In genomic region chr11:67291481-67292381, GRCh38 we compare ENCODE assay signal across 15 cellular contexts. TPM values are rescaled to one million over a fixed set of nuclear protein-coding genes. Genes with fewer than 3 reads are reported as not detected.
DNase-seq lines count a peak whose midpoint lies in the region; ATAC-seq and TF ChIP-seq lines count a peak whose summit lies in the region.
"Had no signal": no experiment of that assay in that cellular context is flagged by ENCODE, and none has a peak within 500 bp of the region (broad histone marks: within the 10 kb centered on the region; RNA-seq: fewer than 3 reads in every experiment).

No MANE protein-coding gene starts in this region.

- H3K9me3 ChIP-seq in CD8-positive, alpha-beta T cell (ENCODE audit: low read length) = peaks cover 4% of the 10 kb centered on the region
- H3K9me3 ChIP-seq in SK-N-MC (ENCODE audit: low read depth, low read length) = peaks cover 10% of the 10 kb centered on the region; the same call in 1 of the 2 replicates
- peaks cover 10% of the 10 kb centered on the region for H3K9me3 ChIP-seq in left ventricle myocardium inferior (replicated peaks)
- peaks cover 6% of the 10 kb centered on the region for H3K9me3 ChIP-seq in psoas muscle

- no peaks in the 10 kb centered on the region for H3K27me3 ChIP-seq in CD8-positive, alpha-beta T cell (ENCODE audit: insufficient read depth, low read length)
- no peaks in the 10 kb centered on the region for H3K27me3 ChIP-seq in left ventricle myocardium inferior (ENCODE audit: low read depth)
- no peaks in the 10 kb centered on the region for H3K27me3 ChIP-seq in psoas muscle (ENCODE audit: insufficient read depth in 3 of 3, low read length in 2 of 3)
- H3K27me3 ChIP-seq: brain microvascular endothelial cell had no signal

- H3K27ac ChIP-seq in CD8-positive, alpha-beta T cell (ENCODE audit: low read depth, low read length) = no peak overlapping the region
- peak overlapping the region; percentile 21; the same call in 1 of the 2 replicates for H3K27ac ChIP-seq in SK-N-MC
- H3K27ac ChIP-seq in left ventricle myocardium inferior (replicated peaks) = no peak overlapping the region
- H3K27ac ChIP-seq in psoas muscle = no peak overlapping the region
- H3K27ac ChIP-seq: brain microvascular endothelial cell had no signal

- peaks cover 10% of the 10 kb centered on the region for H3K36me3 ChIP-seq in CD8-positive, alpha-beta T cell (ENCODE audit: insufficient read depth, low read length)
- H3K36me3 ChIP-seq in SK-N-MC (ENCODE audit: insufficient read depth, low read length) (peaks cover 64% of the 10 kb centered on the region), left ventricle myocardium inferior (peaks cover 54% of the 10 kb centered on the region), psoas muscle (ENCODE audit: insufficient read depth in 1 of 2, low read depth in 1 of 2) (peaks cover 0 to 36% of the 10 kb centered on the region in 2 donors)

- peaks cover 55% of the 10 kb centered on the region for H3K4me1 Mint-ChIP-seq in CD8-positive, alpha-beta T cell (ENCODE audit: low read depth)

- CTCF ChIA-PET in CD8-positive, alpha-beta T cell (lab: Charles Lee) = interaction anchor here (1.4 to 6.6 kb wide), 4 partner anchors 22 to 60 kb away, joined by 7 to 77 read pairs (median 29); partner anchors contain the start of gene GRK2
- CTCF ChIA-PET in HEK293T (lab: Yijun Ruan, JAX) = no interaction called here

- peaks cover 6% of the 10 kb centered on the region for H3K9me3 Mint-ChIP-seq in CD8-positive, alpha-beta T cell

- ATAC-seq in CD8-positive, alpha-beta T cell = no peak
- ATAC-seq in psoas muscle = no peak
- no peak for ATAC-seq in GM19463 (IDR thresholded peaks at IDR 0.05; ENCODE audit: unreplicated experiment)
- ATAC-seq: activated T-cell treated with anti-CD3 and anti-CD28 coated beads, Interleukin-2, amount 50 U/mL, for 72 hours had no signal

- H3K27me3 Mint-ChIP-seq in CD8-positive, alpha-beta T cell (ENCODE audit: low read depth) = no peaks in the 10 kb centered on the region
- H3K27me3 Mint-ChIP-seq: activated B cell treated with CpG ODN at 0.5 μM for 24 hours; stimulated activated naive CD8-positive, alpha-beta T cell treated with anti-CD3 and anti-CD28 coated beads, Interleukin-15, Interleukin-2, amounts not matched to agents 100 ng/mL and 50 ng/mL, for 24 hours had no signal

- H3K4me3 ChIP-seq in CD8-positive, alpha-beta T cell (ENCODE audit: low read depth, low read length) = no peak overlapping the region
- no peak overlapping the region for H3K4me3 ChIP-seq in SK-N-MC
- H3K4me3 ChIP-seq in left ventricle myocardium inferior = no peak overlapping the region
- H3K4me3 ChIP-seq in psoas muscle = no peak overlapping the region

- peaks cover 56% of the 10 kb centered on the region for H3K4me1 ChIP-seq in CD8-positive, alpha-beta T cell (ENCODE audit: insufficient read depth, low read length)
- H3K4me1 ChIP-seq in left ventricle myocardium inferior (peaks cover 43% of the 10 kb centered on the region), psoas muscle (peaks cover 26% of the 10 kb centered on the region)

- peak overlapping the region; percentile 77 for H3K27ac Mint-ChIP-seq in CD8-positive, alpha-beta T cell
- H3K27ac Mint-ChIP-seq: activated B cell treated with CpG ODN at 0.5 μM for 24 hours had no signal

- no peak overlapping the region for H3K9ac ChIP-seq in SK-N-MC (ENCODE audit: insufficient read length)
- H3K9ac ChIP-seq: SK-N-SH had no signal

- WGBS in psoas muscle, 3 donors = 90 to 92% (median 90%) methylated on average over 33 of the region's 33 CpGs

- TF ChIP-seq CTCF in CD8-positive, alpha-beta T cell (IDR thresholded peaks at IDR 0.05) = no peak
- TF ChIP-seq CTCF in left ventricle myocardium inferior (IDR thresholded peaks at IDR 0.05; ENCODE audit: borderline replicate concordance) (no peak), psoas muscle (IDR thresholded peaks at IDR 0.05) (no peak)

- DNase-seq in CD8-positive, alpha-beta T cell = peak in 1 of 7 experiments; percentile 25
- no peak for DNase-seq in SK-N-MC (ENCODE audit: low read depth, low spot score)
- DNase-seq in left ventricle myocardium inferior = peak; percentile 15
- DNase-seq in psoas muscle = peak; percentile 17 to 61
- no peak for DNase-seq in NCI-H2029 treated with DMSO at 0.1 percent for 48 hours (lab: John Stamatoyannopoulos, UW)
- no peak for DNase-seq in HEK293T (ENCODE audit: extremely low spot score)
- DNase-seq: activated B cell treated with CpG ODN at 0.5 μM for 24 hours; activated T-cell treated with anti-CD3 and anti-CD28 coated beads, Interleukin-2, amount 50 U/mL, for 72 hours; brain microvascular endothelial cell; effector CD4-positive, alpha-beta T cell; H7; NK-92 treated with Interleukin-12 subunit alpha and Interleukin-12 subunit beta, amount 100 ng/mL, for 24 hours; SK-N-SH had no signal

- H3K4me3 Mint-ChIP-seq in CD8-positive, alpha-beta T cell = peak overlapping the region; percentile 26

- peaks cover 67% of the 10 kb centered on the region for H3K36me3 Mint-ChIP-seq in CD8-positive, alpha-beta T cell

- intact Hi-C loops in CD8-positive, alpha-beta T cell (cut with DNase I, micrococcal nuclease) = no loop called here
- intact Hi-C loops in left ventricle myocardium inferior (cut with micrococcal nuclease) = no loop called here
- intact Hi-C loops in psoas muscle (cut with DNase I) = no loop called here

- POLR2A ChIA-PET in CD8-positive, alpha-beta T cell (lab: Charles Lee) = interaction anchor here (0.7 to 15.2 kb wide), 4 partner anchors 8 to 26 kb away, joined by 5 to 426 read pairs (median 5); partner anchors contain the start of genes GRK2 and SSH3
- POLR2A ChIA-PET in HEK293T (lab: Yijun Ruan, JAX) = interaction anchor here (3.8 kb wide), 1 partner anchor 10 kb away, joined by 27 read pairs; the partner anchor contains the start of gene SSH3

TF ChIP-seq in HEK293T, 16 proteins besides CTCF, POLR2A, EP300 and RAD21:
- TF ChIP-seq FOXK2 (IDR thresholded peaks at IDR 0.05) (no peak), ZNF384 (IDR thresholded peaks at IDR 0.05) (no peak), BHLHE40 (IDR thresholded peaks at IDR 0.05; ENCODE audit: borderline replicate concordance) (no peak), CTBP1 (IDR thresholded peaks at IDR 0.05; ENCODE audit: borderline replicate concordance) (no peak), TARDBP (IDR thresholded peaks at IDR 0.05) (no peak)

RNA-seq across cellular contexts. Expression of gene ANKRD13D, which starts 2.6 kb away (rescaled TPM):
- total RNA-seq in CD8-positive, alpha-beta T cell = 100 to 1,000 TPM; 152 TPM
- total RNA-seq in left ventricle myocardium inferior (11.8 TPM), psoas muscle (1 to 10 TPM; 4.1 to 8.6 (median 7.8) TPM)
- 1 to 10 TPM; 4.6 to 7.0 (median 5.9) TPM for polyA plus RNA-seq in psoas muscle

RNA-seq across cellular contexts. Expression of gene SSH3, which starts 11.6 kb away (rescaled TPM):
- 1 to 10 TPM; 5.9 to 9.9 TPM for total RNA-seq in CD8-positive, alpha-beta T cell
- total RNA-seq in left ventricle myocardium inferior (14.9 TPM), psoas muscle (10 to 100 TPM in 1 of 4 donors, 1 to 10 TPM in 3; 3.7 to 10.1 (median 6.9) TPM)
- 1 to 10 TPM; 3.0 to 5.0 (median 4.2) TPM for polyA plus RNA-seq in psoas muscle

RNA-seq across cellular contexts. Expression of gene GRK2, which starts 25.5 kb away (rescaled TPM):
- total RNA-seq in CD8-positive, alpha-beta T cell = 100 to 1,000 TPM; 356 to 371 TPM
- total RNA-seq in left ventricle myocardium inferior = 53.8 TPM
- 10 to 100 TPM; 41.7 to 46.8 (median 46.1) TPM for total RNA-seq in psoas muscle
- polyA plus RNA-seq in psoas muscle = 10 to 100 TPM; 37.3 to 56.8 (median 46.2) TPM

Comparison
In these comparisons a context has a peak if more than half of its experiments do, and no peak if none do; other contexts are left out.
1. DNase-seq: peak in left ventricle myocardium inferior (single experiment) and psoas muscle (2 of 2); none in SK-N-MC (single experiment), NCI-H2029 treated with DMSO at 0.1 percent for 48 hours (single experiment) and HEK293T (single experiment).
2. RNA of gene ANKRD13D, which starts 2.6 kb away (total RNA-seq): 152 TPM in CD8-positive, alpha-beta T cell; 11.8 TPM in left ventricle myocardium inferior (single experiment) and 4.1 to 8.6 TPM in psoas muscle; every median in the first group is over 10 times any median in the second.